ENCODE assay signal across 16 cellular contexts in genomic region chr16:29775742-29776408, GRCh38. TPM values are rescaled to one million over a fixed set of nuclear protein-coding genes. Genes with fewer than 3 reads are reported as not detected.
DNase-seq lines count a peak whose midpoint lies in the region; TF ChIP-seq lines count a peak whose summit lies in the region.
"Had no signal": no experiment of that assay in that cellular context is flagged by ENCODE, and none has a peak within 500 bp of the region (broad histone marks: within the 10 kb centered on the region; RNA-seq: fewer than 3 reads in every experiment).

No MANE protein-coding gene starts in this region.

- no peak for TF ChIP-seq POLR2A in lower leg skin (IDR thresholded peaks at IDR 0.05)

- CTCF ChIA-PET in SK-N-SH (lab: Yijun Ruan, JAX) = interaction anchor here (1.0 to 1.2 kb wide), 2 partner anchors 9 to 47 kb away, joined by 3 read pairs; no protein-coding TSS in a partner anchor

- no peak for TF ChIP-seq EP300 in SK-N-SH (IDR thresholded peaks at IDR 0.05; ENCODE audit: borderline replicate concordance in 1 of 2, low read depth in 1 of 2, low read length in 1 of 2)

- H3K4me3 ChIP-seq in HFF-Myc (replicated peaks; ENCODE audit: low read depth, low read length) (no peak overlapping the region), SK-N-SH (ENCODE audit: low read depth in 2 of 2, low read length in 1 of 2) (no peak overlapping the region), lower leg skin (ENCODE audit: low read depth, poor library complexity, severe bottlenecking) (no peak overlapping the region)
- H3K4me3 ChIP-seq: HAP-1 had no signal

- H3K27me3 ChIP-seq in SK-N-SH (ENCODE audit: insufficient read depth) = peaks cover 7% of the 10 kb centered on the region; the same call in 1 of the 2 replicates

- no peak overlapping the region for H3K4me2 ChIP-seq in SK-N-SH

- H3K79me2 ChIP-seq in SK-N-SH (ENCODE audit: insufficient read depth) = no peaks in the 10 kb centered on the region

- H3K9me3 ChIP-seq in SK-N-SH = no peaks in the 10 kb centered on the region
- H3K9me3 ChIP-seq: HAP-1 had no signal

- TF ChIP-seq RAD21 in SK-N-SH (IDR thresholded peaks at IDR 0.05; ENCODE audit: low read length) = no peak

- intact Hi-C loops in lower leg skin (cut with DNase I; ENCODE audit: low total_unique reads) = no loop called here

- no peaks in the 10 kb centered on the region for H4K20me1 ChIP-seq in SK-N-SH (ENCODE audit: insufficient read depth)

- no peaks in the 10 kb centered on the region for H3K4me1 ChIP-seq in SK-N-SH (ENCODE audit: control insufficient read depth in 1 of 2, insufficient read depth in 2 of 2, low read depth in 1 of 2, low read length in 1 of 2)
- H3K4me1 ChIP-seq: HAP-1 had no signal

- no peak for TF ChIP-seq CTCF in HFF-Myc (IDR thresholded peaks at IDR 0.05; ENCODE audit: low read depth, low read length, missing control alignments)
- TF ChIP-seq CTCF in SK-N-SH (IDR thresholded peaks at IDR 0.05) = no peak
- TF ChIP-seq CTCF in lower leg skin (IDR thresholded peaks at IDR 0.05) = no peak

- DNase-seq in AG08395 (ENCODE audit: low spot score) (peak; percentile 38), HFF-Myc (ENCODE audit: extremely low read depth, low read depth) (peak; percentile 63), SK-N-SH (no peak), glomerular visceral epithelial cell (ENCODE audit: extremely low spot score) (peak; percentile 20), HK-2 (ENCODE audit: unreplicated experiment) (no peak), Ammon's horn (ENCODE audit: low spot score) (no peak), lower leg skin (ENCODE audit: low spot score in 2 of 2) (no peak)
- DNase-seq in stimulated activated CD4-positive, alpha-beta T cell treated with anti-CD3 and anti-CD28 coated beads, Interleukin-4, amount 100 ng/mL, for 4 hours = no peak
- DNase-seq: activated CD4-positive, alpha-beta T cell treated with anti-CD3 and anti-CD28 coated beads, Interleukin-2, amount 50 U/mL, for 1 hour; DMS79; stimulated activated CD4-positive, alpha-beta T cell treated with anti-CD3 and anti-CD28 coated beads, Interleukin-2, amount 100 ng/mL, for 48 hours; stimulated activated naive CD4-positive, alpha-beta T cell; SW 1271 had no signal

- H3K9me2 ChIP-seq in SK-N-SH = no peaks in the 10 kb centered on the region

- H3K27ac ChIP-seq in SK-N-SH (ENCODE audit: low read depth in 2 of 2, low read length in 1 of 2) = no peak overlapping the region

- H3F3A ChIP-seq in SK-N-SH (replicated peaks; ENCODE audit: insufficient read depth) = no peaks in the 10 kb centered on the region

- no peak overlapping the region for H2AFZ ChIP-seq in SK-N-SH (ENCODE audit: low read depth)

- POLR2A ChIA-PET in SK-N-SH (lab: Yijun Ruan, JAX) = no interaction called here

- no peak overlapping the region for H3K9ac ChIP-seq in SK-N-SH

- 53% methylated on average over 4 of the region's 4 CpGs for WGBS in SK-N-SH (ENCODE audit: low lambda C conversion rate)
- 57 to 58% methylated on average over 4 of the region's 4 CpGs for WGBS in lower leg skin, 2 donors

- H3K36me3 ChIP-seq in SK-N-SH (replicated peaks in 1 of 2; ENCODE audit: control insufficient read depth in 1 of 2, insufficient read depth in 2 of 2, low read length in 1 of 2) = no peaks in the 10 kb centered on the region
- H3K36me3 ChIP-seq: HAP-1 had no signal

TF ChIP-seq in SK-N-SH, 30 proteins besides CTCF, POLR2A, EP300 and RAD21:
- TF ChIP-seq POLR2AphosphoS5 (IDR thresholded peaks at IDR 0.05; ENCODE audit: low read depth, low read length) = no peak
- TF ChIP-seq ELF1 (IDR thresholded peaks at IDR 0.05) = no peak
- no peak for TF ChIP-seq MEF2A (IDR thresholded peaks at IDR 0.05; ENCODE audit: borderline replicate concordance, low read depth)
- no peak for TF ChIP-seq TAF1 (IDR thresholded peaks at IDR 0.05; ENCODE audit: borderline replicate concordance, low read depth, low read length)
- TF ChIP-seq FOSL2 (IDR thresholded peaks at IDR 0.05; ENCODE audit: borderline replicate concordance, low read depth) = peak; percentile 50; the same call in 1 of the 2 replicates
- 0 out of 2 replicates have a peak, but pooled peaks have one; percentile 8 for TF ChIP-seq JUND (IDR thresholded peaks at IDR 0.05)
- TF ChIP-seq NRF1 (IDR thresholded peaks at IDR 0.05; ENCODE audit: low read depth, low read length) = no peak
- no peak for TF ChIP-seq RFX5 (IDR thresholded peaks at IDR 0.05; ENCODE audit: low read length)
- TF ChIP-seq MXI1 (IDR thresholded peaks at IDR 0.05; ENCODE audit: low read depth, low read length) = no peak
- TF ChIP-seq NFIC (IDR thresholded peaks at IDR 0.05; ENCODE audit: borderline replicate concordance) = no peak
- TF ChIP-seq MAX (IDR thresholded peaks at IDR 0.05; ENCODE audit: low read depth) = no peak
- no peak for TF ChIP-seq SIN3A (IDR thresholded peaks at IDR 0.05; ENCODE audit: borderline replicate concordance, low read depth, low read length)
- TF ChIP-seq, protein P1, sequence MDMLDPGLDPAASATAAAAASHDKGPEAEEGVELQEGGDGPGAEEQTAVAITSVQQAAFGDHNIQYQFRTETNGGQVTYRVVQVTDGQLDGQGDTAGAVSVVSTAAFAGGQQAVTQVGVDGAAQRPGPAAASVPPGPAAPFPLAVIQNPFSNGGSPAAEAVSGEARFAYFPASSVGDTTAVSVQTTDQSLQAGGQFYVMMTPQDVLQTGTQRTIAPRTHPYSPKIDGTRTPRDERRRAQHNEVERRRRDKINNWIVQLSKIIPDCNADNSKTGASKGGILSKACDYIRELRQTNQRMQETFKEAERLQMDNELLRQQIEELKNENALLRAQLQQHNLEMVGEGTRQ (IDR thresholded peaks at IDR 0.05; ENCODE audit: borderline replicate concordance, low read depth, low read length) = no peak
- TF ChIP-seq TCF12 (IDR thresholded peaks at IDR 0.05) = peak; percentile 45
TF ChIP-seq in SK-N-SH: peak in this region for 3.

RNA-seq across cellular contexts. Expression of gene ZG16, which starts 2.2 kb away (rescaled TPM):
- not detected in 2 replicates for polyA plus RNA-seq in SK-N-SH (2012; rRNA removed)
- not detected in 2 replicates for polyA plus RNA-seq in SK-N-SH (2012; cell fraction: cytosol; rRNA removed)
- polyA plus RNA-seq in SK-N-SH (2012; cell fraction: nucleus; rRNA removed) = not detected in 2 replicates
- total RNA-seq in lower leg skin = not detected
- total RNA-seq: pulmonary artery endothelial cell had no signal

RNA-seq across cellular contexts. Expression of gene KIF22, which starts 14.7 kb away (rescaled TPM):
- polyA plus RNA-seq in SK-N-SH (2012; rRNA removed) = 63.8 and 64.1 TPM in 2 replicates
- polyA plus RNA-seq in SK-N-SH (2012; cell fraction: cytosol; rRNA removed) = 25.9 and 37.8 TPM in 2 replicates
- polyA plus RNA-seq in SK-N-SH (2012; cell fraction: nucleus; rRNA removed) = 200 and 291 TPM in 2 replicates
- 10 to 100 TPM; 36.8 to 81.2 (median 44.9) TPM for total RNA-seq in lower leg skin

RNA-seq across cellular contexts. Expression of gene C16orf54, which starts 30.1 kb away (rescaled TPM):
- polyA plus RNA-seq in SK-N-SH (2012; rRNA removed) = not detected in 2 replicates
- polyA plus RNA-seq in SK-N-SH (2012; cell fraction: cytosol; rRNA removed) = not detected in 2 replicates
- polyA plus RNA-seq in SK-N-SH (2012; cell fraction: nucleus; rRNA removed) = not detected in 2 replicates
- 1 to 10 TPM in 1 of 4 donors, under 1 TPM in 1, not detected in 2; 0.27 to 1.1 TPM for total RNA-seq in lower leg skin
- total RNA-seq: mesothelial cell of epicardium, pulmonary artery endothelial cell had no signal

RNA-seq across cellular contexts. Expression of gene MAZ, which starts 30.5 kb away (rescaled TPM):
- 117 and 163 TPM in 2 replicates for polyA plus RNA-seq in SK-N-SH (2012; rRNA removed)
- polyA plus RNA-seq in SK-N-SH (2012; cell fraction: cytosol; rRNA removed) = 77.9 and 147 TPM in 2 replicates
- polyA plus RNA-seq in SK-N-SH (2012; cell fraction: nucleus; rRNA removed) = 131 and 155 TPM in 2 replicates
- total RNA-seq in lower leg skin = 100 to 1,000 TPM in 1 of 4 donors, 10 to 100 TPM in 3; 62.1 to 101 (median 84.8) TPM

RNA-seq across cellular contexts. Expression of gene PRRT2, which starts 36.1 kb away (rescaled TPM):
- polyA plus RNA-seq in SK-N-SH (2012; rRNA removed) = 28.1 and 29.3 TPM in 2 replicates
- 2.3 and 3.4 TPM in 2 replicates for polyA plus RNA-seq in SK-N-SH (2012; cell fraction: cytosol; rRNA removed)
- polyA plus RNA-seq in SK-N-SH (2012; cell fraction: nucleus; rRNA removed) = 256 and 346 TPM in 2 replicates
- 1 to 10 TPM in 3 of 4 donors, not detected in 1; 1.1 to 3.6 (median 1.4) TPM for total RNA-seq in lower leg skin

Comparison
In these comparisons a context has a peak if more than half of its experiments do, and no peak if none do; other contexts are left out.
1. DNase-seq: peak in AG08395 (single experiment), HFF-Myc (single experiment) and glomerular visceral epithelial cell (single experiment); none in SK-N-SH (single experiment), HK-2 (single experiment), Ammon's horn (single experiment), lower leg skin (0 of 2) and stimulated activated CD4-positive, alpha-beta T cell treated with anti-CD3 and anti-CD28 coated beads, Interleukin-4, amount 100 ng/mL, for 4 hours (0 of 2).